ENCODE assay signal across 27 cellular contexts in genomic region chr7:69341288-69341687, GRCh38.
"Had no signal": no experiment of that assay in that cellular context is flagged by ENCODE, and none has a peak within 500 bp of the region (broad histone marks: within the 10 kb centered on the region; RNA-seq: fewer than 3 reads in every experiment).

No MANE protein-coding gene starts in this region.

- ATAC-seq: effector memory CD8-positive, alpha-beta T cell; esophagus mucosa; foreskin keratinocyte; gastrocnemius medialis; gastroesophageal sphincter; heart left ventricle; heart right ventricle had no signal

- H3K9me3 ChIP-seq: colonic mucosa, esophagus muscularis mucosa, esophagus squamous epithelium, gastrocnemius medialis had no signal

- H3K27me3 ChIP-seq: colonic mucosa, esophagus muscularis mucosa, esophagus squamous epithelium, foreskin keratinocyte, gastrocnemius medialis, gastroesophageal sphincter had no signal

- H3K4me3 ChIP-seq: colonic mucosa, coronary artery, dorsolateral prefrontal cortex, esophagus muscularis mucosa, esophagus squamous epithelium, gastrocnemius medialis, gastroesophageal sphincter, heart left ventricle, heart right ventricle had no signal

- H3K36me3 ChIP-seq: colonic mucosa, esophagus muscularis mucosa, esophagus squamous epithelium, gastrocnemius medialis, gastroesophageal sphincter, heart left ventricle, heart right ventricle had no signal

- H3K4me1 ChIP-seq: colonic mucosa, esophagus muscularis mucosa, esophagus squamous epithelium, foreskin keratinocyte, gastrocnemius medialis, gastroesophageal sphincter, heart left ventricle, heart right ventricle had no signal

- FAIRE-seq: colon, endometrium, endothelial cell of umbilical vein, frontal cortex had no signal

- H3K27ac ChIP-seq: colonic mucosa, coronary artery, dorsolateral prefrontal cortex, epithelial cell of prostate, esophagus muscularis mucosa, esophagus squamous epithelium, foreskin keratinocyte, gastrocnemius medialis, gastroesophageal sphincter, heart left ventricle, heart right ventricle had no signal

- DNase-seq: colonic mucosa; cortex of kidney; dermis blood vessel endothelial cell; dorsolateral prefrontal cortex; effector CD4-positive, alpha-beta T cell; effector CD8-positive, alpha-beta T cell; effector memory CD4-positive, alpha-beta T cell; effector memory CD8-positive, alpha-beta T cell; endodermal cell; esophagus squamous epithelium; foreskin fibroblast; foreskin keratinocyte; foreskin melanocyte; gastrocnemius medialis; glutamatergic neuron; head of caudate nucleus; heart left ventricle; heart right ventricle had no signal
